Comparison of ENCODE assay signal across 10 cellular contexts in genomic region chr1:205351984-205352713, GRCh38. TPM values are rescaled to one million over a fixed set of nuclear protein-coding genes. Genes with fewer than 3 reads are reported as not detected.
DNase-seq lines count a peak whose midpoint lies in the region; ATAC-seq and TF ChIP-seq lines count a peak whose summit lies in the region.
"Had no signal": no experiment of that assay in that cellular context is flagged by ENCODE, and none has a peak within 500 bp of the region (broad histone marks: within the 10 kb centered on the region; RNA-seq: fewer than 3 reads in every experiment).

No MANE protein-coding gene starts in this region.

- H3K4me3 Mint-ChIP-seq in GM23338 = no peak overlapping the region
- no peak overlapping the region for H3K4me3 Mint-ChIP-seq in nephron progenitor cell
- no peak overlapping the region for H3K4me3 Mint-ChIP-seq in CD4-positive, alpha-beta T cell

- H3K36me3 ChIP-seq in GM23338 (ENCODE audit: insufficient read depth) (no peaks in the 10 kb centered on the region), body of pancreas (replicated peaks in 1 of 2; ENCODE audit: insufficient read depth in 1 of 2, low read depth in 2 of 2) (no peaks in the 10 kb centered on the region)
- H3K36me3 ChIP-seq: upper lobe of left lung had no signal

- H3K4me3 ChIP-seq in GM23338 (no peak overlapping the region), body of pancreas (no peak overlapping the region)
- H3K4me3 ChIP-seq: SK-N-MC, upper lobe of left lung had no signal

- peaks cover 75% of the 10 kb centered on the region for H3K4me1 Mint-ChIP-seq in GM23338
- peaks cover 85% of the 10 kb centered on the region for H3K4me1 Mint-ChIP-seq in nephron progenitor cell
- no peaks in the 10 kb centered on the region for H3K4me1 Mint-ChIP-seq in CD4-positive, alpha-beta T cell (ENCODE audit: low read depth)

- H3K27me3 ChIP-seq in GM23338 (ENCODE audit: insufficient read depth) (no peaks in the 10 kb centered on the region), body of pancreas (no peaks in the 10 kb centered on the region)
- peaks cover 5% of the 10 kb centered on the region for H3K27me3 ChIP-seq in CD4-positive, alpha-beta T cell (ENCODE audit: control insufficient read depth, insufficient read depth, low read length)
- H3K27me3 ChIP-seq: upper lobe of left lung had no signal

- H3K36me3 Mint-ChIP-seq in GM23338 (ENCODE audit: low read depth) (no peaks in the 10 kb centered on the region), nephron progenitor cell (ENCODE audit: low read depth) (no peaks in the 10 kb centered on the region)
- H3K36me3 Mint-ChIP-seq in CD4-positive, alpha-beta T cell (ENCODE audit: low read depth) = no peaks in the 10 kb centered on the region

- ATAC-seq in GM23338 = peak; percentile 41
- no peak for ATAC-seq in body of pancreas
- ATAC-seq in HG03378 (IDR thresholded peaks at IDR 0.05; ENCODE audit: unreplicated experiment) = no peak
- no peak for ATAC-seq in HG02973 (IDR thresholded peaks at IDR 0.05; ENCODE audit: unreplicated experiment)
- ATAC-seq in CD4-positive, alpha-beta T cell (ENCODE audit: poor library complexity) = no peak

- POLR2A ChIA-PET in CD4-positive, alpha-beta T cell (lab: Charles Lee) = no interaction called here

- H3K27me3 Mint-ChIP-seq in GM23338 (ENCODE audit: insufficient read depth, low read depth, poor library complexity) = peaks cover 18% of the 10 kb centered on the region
- H3K27me3 Mint-ChIP-seq in nephron progenitor cell (ENCODE audit: low read depth, poor library complexity) = peaks cover under 1% of the 10 kb centered on the region
- peaks cover 18% of the 10 kb centered on the region for H3K27me3 Mint-ChIP-seq in CD4-positive, alpha-beta T cell

- H3K9me3 ChIP-seq in body of pancreas = no peaks in the 10 kb centered on the region
- no peaks in the 10 kb centered on the region for H3K9me3 ChIP-seq in CD4-positive, alpha-beta T cell (ENCODE audit: control insufficient read depth, low read length)
- H3K9me3 ChIP-seq: upper lobe of left lung had no signal

- no peaks in the 10 kb centered on the region for H3K79me2 ChIP-seq in GM23338 (replicated peaks; ENCODE audit: insufficient read depth)

- intact Hi-C loops in body of pancreas (cut with DNase I) = no loop called here
- intact Hi-C loops in CD4-positive, alpha-beta T cell (cut with DNase I, micrococcal nuclease) = no loop called here

- no peaks in the 10 kb centered on the region for H3K9me2 ChIP-seq in GM23338 (ENCODE audit: insufficient read depth)

- CTCF ChIA-PET in CD4-positive, alpha-beta T cell (lab: Charles Lee) = interaction anchor here (1.6 to 3.6 kb wide), 3 partner anchors 78 to 134 kb away, joined by 3 to 41 read pairs (median 26); no protein-coding TSS in a partner anchor

- 91 to 96% methylated on average over 11 of the region's 11 CpGs for WGBS in body of pancreas, 2 donors

- no peaks in the 10 kb centered on the region for H4K20me1 ChIP-seq in GM23338 (replicated peaks; ENCODE audit: insufficient read depth)

- no peak for TF ChIP-seq POLR2A in body of pancreas (IDR thresholded peaks at IDR 0.05)

- peak in 1 of 2 experiments; percentile 47; a peak in 2 of 4 replicates for TF ChIP-seq CTCF in GM23338 (conservative IDR thresholded peaks at IDR 0.05; ENCODE audit: low read depth in 2 of 2)
- TF ChIP-seq CTCF in body of pancreas (IDR thresholded peaks at IDR 0.05) = no peak
- no peak for TF ChIP-seq CTCF in nephron progenitor cell (IDR thresholded peaks at IDR 0.05)
- no peak for TF ChIP-seq CTCF in CD4-positive, alpha-beta T cell (IDR thresholded peaks at IDR 0.05)

- H2AFZ ChIP-seq in GM23338 = peak overlapping the region; percentile 76

- peak overlapping the region; percentile 47; the same call in 1 of the 2 replicates for H3K4me2 ChIP-seq in GM23338

- H3F3A ChIP-seq in GM23338 (replicated peaks; ENCODE audit: low read depth) = peaks cover 29% of the 10 kb centered on the region

- H3K4me1 ChIP-seq in GM23338 (ENCODE audit: insufficient read depth) (peaks cover 84% of the 10 kb centered on the region), body of pancreas (peaks cover 21% of the 10 kb centered on the region)

- H3K27ac ChIP-seq in GM23338 (ENCODE audit: low read depth) = 0 out of 2 replicates have a peak overlapping the region, but pooled peaks have one; percentile 14
- H3K27ac ChIP-seq in body of pancreas = no peak overlapping the region
- no peak overlapping the region for H3K27ac ChIP-seq in CD4-positive, alpha-beta T cell (ENCODE audit: low read depth, low read length)
- H3K27ac ChIP-seq: SK-N-MC, upper lobe of left lung had no signal

- no peaks in the 10 kb centered on the region; the same call in 2 of the 3 replicates for H3K9me3 Mint-ChIP-seq in GM23338
- H3K9me3 Mint-ChIP-seq in nephron progenitor cell = no peaks in the 10 kb centered on the region
- H3K9me3 Mint-ChIP-seq in CD4-positive, alpha-beta T cell = no peaks in the 10 kb centered on the region

- peak; percentile 64 for DNase-seq in GM23338 (ENCODE audit: low spot score)
- DNase-seq in NCI-H2171 (lab: John Stamatoyannopoulos, UW) = peak; percentile 100
- peak in 3 of 4 donors; percentile 40 to 63 (median 55) for DNase-seq in body of pancreas
- DNase-seq in nephron progenitor cell = peak; percentile 70
- DNase-seq in activated CD8-positive, alpha-beta memory T cell treated with anti-CD3 and anti-CD28 coated beads, Interleukin-2, amount 50 U/mL, for 48 hours = no peak
- DNase-seq in CD4-positive, alpha-beta T cell = no peak

- H3K27ac Mint-ChIP-seq in GM23338 (peak overlapping the region; percentile 53; the same call in 1 of the 2 replicates), nephron progenitor cell (peak overlapping the region; percentile 85)
- H3K27ac Mint-ChIP-seq in CD4-positive, alpha-beta T cell = no peak overlapping the region

TF ChIP-seq in GM23338, 12 proteins besides CTCF, POLR2A, EP300 and RAD21 (continues in another document):
- no peak for TF ChIP-seq ZNF462 (CRISPR knock-in tag; IDR thresholded peaks at IDR 0.05)

RNA-seq across cellular contexts. Expression of gene KLHDC8A, which starts 4.6 kb away (rescaled TPM):
- total RNA-seq in GM23338 (2014; rRNA removed; shearing (Covaris generic)) = 2.4 and 2.8 TPM in 2 replicates
- 1.3 and 1.7 TPM in 2 replicates for polyA plus RNA-seq in GM23338 (2016; fragmentation: Nextera tagmentation; extraction: Ambion mirVana)
- 1 to 10 TPM in 1 of 2 donors, under 1 TPM in 1; 0.78 to 8.6 TPM for total RNA-seq in body of pancreas
- not detected for total RNA-seq in CD4-positive, alpha-beta T cell

RNA-seq across cellular contexts. Expression of gene NUAK2, which starts 30.6 kb away (rescaled TPM):
- total RNA-seq in GM23338 (2014; rRNA removed; shearing (Covaris generic)) = 10.4 and 15.3 TPM in 2 replicates
- polyA plus RNA-seq in GM23338 (2016; fragmentation: Nextera tagmentation; extraction: Ambion mirVana) = 7.7 and 7.8 TPM in 2 replicates
- total RNA-seq in body of pancreas = 10 to 100 TPM; 11.2 to 20.8 TPM
- total RNA-seq in CD4-positive, alpha-beta T cell = 10 to 100 TPM; 14.9 to 15.3 TPM

Comparison
In these comparisons a context has a peak if more than half of its experiments do, and no peak if none do; other contexts are left out.
1. DNase-seq: peak in GM23338 (single experiment), NCI-H2171 (single experiment), body of pancreas (3 of 4) and nephron progenitor cell (single experiment); none in activated CD8-positive, alpha-beta memory T cell treated with anti-CD3 and anti-CD28 coated beads, Interleukin-2, amount 50 U/mL, for 48 hours (single experiment) and CD4-positive, alpha-beta T cell (0 of 10).